ENCODE assay signal across 1 cellular context in genomic region chr17:47850373-47850691, GRCh38.
TF ChIP-seq lines count a peak whose summit lies in the region.

No MANE protein-coding gene starts in this region.

TF ChIP-seq in A549, 52 proteins besides CTCF, POLR2A, EP300 and RAD21 (continued from another document):
- TF ChIP-seq ELK1 (IDR thresholded peaks at IDR 0.05; ENCODE audit: low read depth, low read length) (no peak), PBX3 (IDR thresholded peaks at IDR 0.05) (no peak), EHF (CRISPR knock-in tag; IDR thresholded peaks at IDR 0.05) (no peak), ZFP36 (IDR thresholded peaks at IDR 0.05; ENCODE audit: borderline replicate concordance, partially characterized antibody) (no peak), RARB (CRISPR knock-in tag; IDR thresholded peaks at IDR 0.05) (no peak), CHD2 (IDR thresholded peaks at IDR 0.05; ENCODE audit: low read length, partially characterized antibody) (no peak), CEBPB (IDR thresholded peaks at IDR 0.05) (no peak), HMGXB4 (CRISPR knock-in tag; IDR thresholded peaks at IDR 0.05; ENCODE audit: borderline replicate concordance) (no peak), HOXB13 (CRISPR knock-in tag; IDR thresholded peaks at IDR 0.05; ENCODE audit: low read depth) (no peak), SMC3 (IDR thresholded peaks at IDR 0.05) (no peak)
